ENCODE assay signal across 8 cellular contexts in the genomic region with DNA sequence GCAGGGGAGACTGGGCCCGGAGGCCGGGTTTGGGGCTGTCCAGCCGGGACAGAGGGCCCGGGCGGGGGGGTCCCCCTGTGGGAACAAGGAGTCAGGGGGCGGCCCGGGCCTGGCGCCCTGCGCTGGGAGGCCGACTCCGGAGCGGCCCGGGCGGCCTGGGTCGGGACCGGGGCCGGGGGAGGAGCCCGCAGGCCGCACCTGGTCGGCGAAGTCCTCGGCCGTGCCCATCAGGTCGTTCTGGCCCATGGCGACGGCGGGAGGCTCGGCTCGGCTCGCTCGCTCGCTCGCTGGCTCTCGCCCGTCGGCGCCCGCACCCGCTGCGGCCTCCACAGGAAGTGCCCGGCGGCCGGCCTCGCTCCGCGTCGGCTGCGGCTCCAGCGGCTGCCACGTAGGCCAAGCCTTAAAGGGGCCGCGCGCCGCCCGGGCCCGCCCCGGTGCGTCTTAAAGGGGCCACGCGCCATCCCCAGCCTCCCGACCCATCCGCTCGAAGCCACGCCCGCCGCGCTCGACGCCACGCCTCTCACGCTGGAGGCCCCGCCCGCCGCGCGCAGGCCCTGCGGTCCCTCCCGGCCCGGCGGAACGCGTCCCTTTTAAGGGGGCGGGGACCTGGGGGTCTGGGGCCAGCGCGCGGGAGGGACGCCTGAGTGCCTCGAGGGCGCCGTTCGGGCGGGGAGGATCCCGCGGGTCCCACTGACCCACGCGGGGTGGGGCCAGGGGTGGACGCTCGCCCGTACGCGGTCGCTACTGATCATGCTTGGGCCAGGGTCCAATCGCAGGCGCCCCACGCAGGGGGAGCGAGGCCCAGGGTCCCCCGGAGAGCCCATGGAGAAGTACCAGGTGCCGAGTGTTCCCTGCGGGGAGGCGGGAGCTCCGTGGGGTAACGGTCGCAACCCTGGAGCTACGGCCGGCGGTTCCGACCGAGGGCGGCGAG. TPM values are rescaled to one million over a fixed set of nuclear protein-coding genes. Genes with fewer than 3 reads are reported as not detected.
A peak's percentile ranks its signal among the peaks of the same experiment; 100 is the strongest.
DNase-seq lines count a peak whose midpoint lies in the region; ATAC-seq, FAIRE-seq and TF ChIP-seq lines count a peak whose summit lies in the region.

Gene STKLD1, plus strand, starts transcription at position 643 of the 931 bp plus-strand sequence. Its CDS starts 108 bp downstream, at position 751.
Gene SURF4, minus strand, starts transcription at position 337 of the 931 bp plus-strand sequence. Its CDS starts 91 bp downstream, at position 246.

- H2AFZ ChIP-seq in astrocyte (ENCODE audit: low read depth, low read length) (peak within 1 kb of the TSS; percentile 91), hepatocyte (peak within 1 kb of the TSS; percentile 76)

- H3K4me3 Mint-ChIP-seq in astrocyte (ENCODE audit: unreplicated experiment): peak within 1 kb of the TSS; percentile 99

- H3K9me3 ChIP-seq in astrocyte (ENCODE audit: insufficient read depth, low read depth, low read length): no peaks in the 10 kb centered on the region
- H3K9me3 ChIP-seq in hepatocyte (ENCODE audit: low read depth): no peaks in the 10 kb centered on the region
- H3K9me3 ChIP-seq in aorta (ENCODE audit: control insufficient read depth, low read length): no peaks in the 10 kb centered on the region

- H3K27ac Mint-ChIP-seq in astrocyte (ENCODE audit: unreplicated experiment): peak within 1 kb of the TSS; percentile 99

- peak within 1 kb of the TSS; percentile 83 for H3K4me3 ChIP-seq in astrocyte (ENCODE audit: insufficient read depth, low read depth, low read length)
- H3K4me3 ChIP-seq in hepatocyte: peak within 1 kb of the TSS; percentile 82
- peak within 1 kb of the TSS; percentile 99 for H3K4me3 ChIP-seq in aorta (ENCODE audit: low read length in 2 of 2)

- DNase-seq in NCI-H2029 (lab: John Stamatoyannopoulos, UW) (peak; percentile 96), T-helper 22 cell (ENCODE audit: low read depth) (peak; percentile 85), astrocyte (ENCODE audit: low read depth) (peak; percentile 90), hepatocyte (ENCODE audit: low spot score) (peak; percentile 99), renal cortical epithelial cell (ENCODE audit: low read depth) (peak; percentile 80), aorta (peak; percentile 97 to 98)

- peaks cover 25% of the 10 kb centered on the region for H3K4me1 Mint-ChIP-seq in astrocyte (ENCODE audit: low read depth, unreplicated experiment)

- peaks cover 15% of the 10 kb centered on the region for H3K36me3 ChIP-seq in astrocyte (ENCODE audit: insufficient read depth, low read length)
- H3K36me3 ChIP-seq in hepatocyte (replicated peaks; ENCODE audit: insufficient read depth, low read depth): no peaks in the 10 kb centered on the region
- no peaks in the 10 kb centered on the region for H3K36me3 ChIP-seq in aorta (ENCODE audit: control insufficient read depth in 1 of 2, insufficient read depth in 2 of 2, low read length in 1 of 2)

- H3K9ac ChIP-seq in astrocyte (ENCODE audit: low read length): peak within 1 kb of the TSS; percentile 99

- H3K4me1 ChIP-seq in astrocyte (ENCODE audit: insufficient read depth, low read length) (peaks cover 29% of the 10 kb centered on the region), hepatocyte (ENCODE audit: insufficient read depth) (peaks cover 22% of the 10 kb centered on the region), aorta (ENCODE audit: control insufficient read depth in 1 of 2, insufficient read depth in 2 of 2, low read length in 2 of 2) (no peaks in the 10 kb centered on the region)

- peaks cover 3% of the 10 kb centered on the region for H3K36me3 Mint-ChIP-seq in astrocyte (ENCODE audit: low read depth, unreplicated experiment)

- WGBS in hepatocyte (ENCODE audit: low lambda C conversion rate, missing lambda C conversion rate): 5% methylated on average over 31 of the region's 120 CpGs
- WGBS in aorta, 2 donors: 0 to 1% methylated on average over 63 to 120 of the region's 120 CpGs

- no peak for FAIRE-seq in astrocyte (lab: Jason Lieb, UNC)

- no peak for TF ChIP-seq CTCF in astrocyte (IDR thresholded peaks at IDR 0.05; ENCODE audit: insufficient read depth, low read depth, low read length)
- no peak for TF ChIP-seq CTCF in hepatocyte (IDR thresholded peaks at IDR 0.05; ENCODE audit: poor library complexity)

- ATAC-seq in GM18517 (IDR thresholded peaks at IDR 0.05; ENCODE audit: unreplicated experiment) (peak; percentile 78), HG03025 (IDR thresholded peaks at IDR 0.05; ENCODE audit: low FRiP score, unreplicated experiment) (peak; percentile 80), aorta (ENCODE audit: low FRiP score) (peak; percentile 97)

- peaks cover 49% of the 10 kb centered on the region for H3K79me2 ChIP-seq in astrocyte (ENCODE audit: insufficient read depth, low read length)
- H3K79me2 ChIP-seq in hepatocyte: peaks cover 47% of the 10 kb centered on the region

- H3K27ac ChIP-seq in astrocyte (ENCODE audit: low read depth, low read length) (peak within 1 kb of the TSS; percentile 92), hepatocyte (peak within 1 kb of the TSS; percentile 99), aorta (ENCODE audit: low read depth in 1 of 2, low read length in 2 of 2) (peak within 1 kb of the TSS; percentile 85 to 93)

- no peaks in the 10 kb centered on the region for H3K9me2 ChIP-seq in hepatocyte (replicated peaks; ENCODE audit: insufficient read depth)

- H3K9me3 Mint-ChIP-seq in astrocyte (ENCODE audit: unreplicated experiment): no peaks in the 10 kb centered on the region

- H3K27me3 ChIP-seq in astrocyte (ENCODE audit: insufficient read depth, low read length): no peaks in the 10 kb centered on the region
- no peaks in the 10 kb centered on the region for H3K27me3 ChIP-seq in hepatocyte
- H3K27me3 ChIP-seq in aorta (ENCODE audit: control insufficient read depth in 1 of 2, insufficient read depth in 2 of 2, low read length in 1 of 2): no peaks in the 10 kb centered on the region

- intact Hi-C loops in aorta (cut with DNase I): loop anchor here in 1 of 2 donors (5.0 kb wide), 2 partner anchors 39 to 81 kb away; partner anchors contain the start of genes CACFD1 and SURF6

- no peaks in the 10 kb centered on the region for H3K27me3 Mint-ChIP-seq in astrocyte (ENCODE audit: low read depth, unreplicated experiment)

- peaks cover 44% of the 10 kb centered on the region for H4K20me1 ChIP-seq in astrocyte (ENCODE audit: insufficient read depth, low read length)
- H4K20me1 ChIP-seq in hepatocyte (ENCODE audit: insufficient read depth, poor library complexity, severe bottlenecking): peaks cover 41% of the 10 kb centered on the region

- peak within 1 kb of the TSS; percentile 91 for H3K4me2 ChIP-seq in astrocyte (ENCODE audit: low read length)
- H3K4me2 ChIP-seq in hepatocyte: peak within 1 kb of the TSS; percentile 92

RNA-seq across cellular contexts. Expression of gene STKLD1, which starts in this region (rescaled TPM):
- 0.58 and 0.82 TPM in 2 replicates for total RNA-seq in astrocyte
- total RNA-seq in hepatocyte: 0.10 and 0.48 TPM in 2 replicates
- polyA plus RNA-seq in hepatocyte: 1.6 and 2.5 TPM in 2 replicates
- 0.35 and 0.40 TPM in 2 replicates for total RNA-seq in renal cortical epithelial cell
- 1 to 10 TPM in 1 of 2 donors, not detected in 1; 1.4 TPM for total RNA-seq in aorta
- 1 to 10 TPM in 1 of 2 donors, not detected in 1; 3.5 TPM for polyA plus RNA-seq in aorta

RNA-seq across cellular contexts. Expression of gene SURF4, which starts in this region (rescaled TPM):
- total RNA-seq in astrocyte (338 and 374 TPM in 2 replicates), hepatocyte (354 and 374 TPM in 2 replicates), renal cortical epithelial cell (284 and 363 TPM in 2 replicates), aorta (100 to 1,000 TPM; 114 to 123 TPM)
- polyA plus RNA-seq in hepatocyte (294 and 360 TPM in 2 replicates), aorta (10 to 100 TPM; 42.3 to 71.2 TPM)

Comparison
In these comparisons a context has a peak if more than half of its experiments do, and no peak if none do; other contexts are left out.
1. Peak in every context shown above with its lines: DNase-seq, ATAC-seq, H3K4me3 ChIP-seq and H3K27ac ChIP-seq.